ENCODE assay signal across 16 cellular contexts in the genomic region with DNA sequence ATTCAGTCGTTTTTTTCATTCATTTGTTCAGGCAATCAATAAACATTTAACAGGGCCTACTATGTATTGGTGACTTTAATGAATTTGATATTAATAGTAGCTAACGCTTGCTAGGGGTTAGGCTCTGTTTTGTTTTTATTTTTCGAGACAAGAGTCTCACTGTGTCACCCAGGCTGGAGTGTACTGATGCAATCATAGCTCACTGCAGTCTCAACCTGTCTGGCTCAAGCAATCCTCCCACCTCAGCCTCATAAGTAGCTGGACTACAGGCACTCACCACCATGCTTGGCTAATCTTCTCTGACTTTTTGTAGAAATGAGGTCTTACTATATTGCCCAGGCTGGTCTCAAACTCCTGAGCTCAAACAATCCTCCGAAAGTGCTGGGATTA.
"Had no signal": no experiment of that assay in that cellular context is flagged by ENCODE, and none has a peak within 500 bp of the region (broad histone marks: within the 10 kb centered on the region; RNA-seq: fewer than 3 reads in every experiment).

No MANE protein-coding gene starts in this region.

- H3K27ac Mint-ChIP-seq: activated naive CD8-positive, alpha-beta T cell treated with anti-CD3 and anti-CD28 coated beads for 36 hours; dendritic cell treated with granulocyte-macrophage colony-stimulating factor and Interleukin-4, amounts not matched to agents 40 ng/mL and 50 ng/mL, for 4 days; effector memory CD8-positive, alpha-beta T cell; natural killer cell treated with Interleukin-12 subunit alpha and Interleukin-12 subunit beta and Interleukin-15 and Interleukin-18, amount 100 ng/mL, for 72 hours; stimulated activated naive CD8-positive, alpha-beta T cell treated with anti-CD3 and anti-CD28 coated beads, Interleukin-15, amount 100 ng/mL, for 72 hours had no signal

- H3K9me3 ChIP-seq: spleen, upper lobe of left lung had no signal

- ATAC-seq: effector memory CD8-positive, alpha-beta T cell; natural killer cell treated with Interleukin-12 subunit alpha and Interleukin-12 subunit beta and Interleukin-15 and Interleukin-18, amount 100 ng/mL, for 72 hours; stimulated activated naive CD8-positive, alpha-beta T cell treated with anti-CD3 and anti-CD28 coated beads, Interleukin-15, amount 100 ng/mL, for 72 hours had no signal

- H3K27ac ChIP-seq: epithelial cell of prostate had no signal

- H3K27me3 ChIP-seq: spleen, upper lobe of left lung had no signal

- DNase-seq: activated CD4-positive, alpha-beta T cell treated with anti-CD3 and anti-CD28 coated beads, Interleukin-2, amount 50 U/mL, for 1 hour; activated CD8-positive, alpha-beta memory T cell treated with anti-CD3 and anti-CD28 coated beads for 24 hours; activated naive CD8-positive, alpha-beta T cell treated with anti-CD3 and anti-CD28 coated beads for 36 hours; cerebellar nuclear complex; effector memory CD8-positive, alpha-beta T cell; head of caudate nucleus; mesenchymal stem cell; spleen; stimulated activated naive CD8-positive, alpha-beta T cell treated with anti-CD3 and anti-CD28 coated beads, Interleukin-15, amount 100 ng/mL, for 72 hours; T-helper 2 cell; upper lobe of left lung had no signal

- H3K4me3 ChIP-seq: spleen, upper lobe of left lung had no signal

- H3K4me3 Mint-ChIP-seq: activated naive CD8-positive, alpha-beta T cell treated with anti-CD3 and anti-CD28 coated beads for 36 hours; dendritic cell treated with granulocyte-macrophage colony-stimulating factor and Interleukin-4, amounts not matched to agents 40 ng/mL and 50 ng/mL, for 4 days; effector memory CD8-positive, alpha-beta T cell; natural killer cell treated with Interleukin-12 subunit alpha and Interleukin-12 subunit beta and Interleukin-15 and Interleukin-18, amount 100 ng/mL, for 72 hours; stimulated activated naive CD8-positive, alpha-beta T cell treated with anti-CD3 and anti-CD28 coated beads, Interleukin-15, amount 100 ng/mL, for 72 hours had no signal

- H3K27me3 Mint-ChIP-seq: activated naive CD8-positive, alpha-beta T cell treated with anti-CD3 and anti-CD28 coated beads for 36 hours; dendritic cell treated with granulocyte-macrophage colony-stimulating factor and Interleukin-4, amounts not matched to agents 40 ng/mL and 50 ng/mL, for 4 days; stimulated activated naive CD8-positive, alpha-beta T cell treated with anti-CD3 and anti-CD28 coated beads, Interleukin-15, amount 100 ng/mL, for 72 hours had no signal

- FAIRE-seq: frontal cortex, TTC549 had no signal

- H3K4me1 Mint-ChIP-seq: activated naive CD8-positive, alpha-beta T cell treated with anti-CD3 and anti-CD28 coated beads for 36 hours; stimulated activated naive CD8-positive, alpha-beta T cell treated with anti-CD3 and anti-CD28 coated beads, Interleukin-15, amount 100 ng/mL, for 72 hours had no signal

- H3K9me3 Mint-ChIP-seq: activated naive CD8-positive, alpha-beta T cell treated with anti-CD3 and anti-CD28 coated beads for 36 hours; dendritic cell treated with granulocyte-macrophage colony-stimulating factor and Interleukin-4, amounts not matched to agents 40 ng/mL and 50 ng/mL, for 4 days; effector memory CD8-positive, alpha-beta T cell; natural killer cell treated with Interleukin-12 subunit alpha and Interleukin-12 subunit beta and Interleukin-15 and Interleukin-18, amount 100 ng/mL, for 72 hours; stimulated activated naive CD8-positive, alpha-beta T cell treated with anti-CD3 and anti-CD28 coated beads, Interleukin-15, amount 100 ng/mL, for 72 hours had no signal

- H3K36me3 Mint-ChIP-seq: activated naive CD8-positive, alpha-beta T cell treated with anti-CD3 and anti-CD28 coated beads for 36 hours; natural killer cell treated with Interleukin-12 subunit alpha and Interleukin-12 subunit beta and Interleukin-15 and Interleukin-18, amount 100 ng/mL, for 72 hours had no signal

- H3K36me3 ChIP-seq: spleen, upper lobe of left lung had no signal
